In the genomic region with DNA sequence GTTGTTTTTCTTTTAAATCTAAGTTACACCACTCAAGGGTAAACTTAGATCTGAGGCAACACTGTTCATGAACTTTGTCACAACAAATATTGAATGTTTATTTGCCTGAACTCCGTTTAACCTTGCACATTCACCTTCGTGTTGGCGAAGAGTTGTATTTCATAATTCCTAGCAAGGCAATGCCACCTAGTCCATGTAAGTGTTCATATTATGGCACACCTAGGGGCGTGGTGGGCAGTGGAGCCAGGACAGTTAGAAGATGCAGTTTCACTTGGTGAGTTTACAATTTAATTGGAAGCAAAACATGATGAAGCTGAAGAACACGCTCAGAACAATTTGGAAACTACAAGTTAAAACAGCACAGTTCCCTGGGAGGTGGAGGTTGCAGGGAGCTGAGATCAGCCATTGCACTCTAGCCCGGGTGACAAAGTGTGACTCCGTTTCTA, we compare ENCODE assay signal across 31 cellular contexts.
"Had no signal": no experiment of that assay in that cellular context is flagged by ENCODE, and none has a peak within 500 bp of the region (broad histone marks: within the 10 kb centered on the region; RNA-seq: fewer than 3 reads in every experiment).

No MANE protein-coding gene starts in this region.

- H3K36me3 Mint-ChIP-seq: activated naive CD4-positive, alpha-beta T cell treated with anti-CD3 and anti-CD28 coated beads, Interleukin-2, amount 10 ng/mL, durations not matched to agents 7 days and 5 days; activated naive CD8-positive, alpha-beta T cell treated with anti-CD3 and anti-CD28 coated beads for 36 hours had no signal

- H3K4me3 Mint-ChIP-seq: activated CD8-positive, alpha-beta T cell treated with anti-CD3 and anti-CD28 coated beads for 36 hours; activated naive CD4-positive, alpha-beta T cell treated with anti-CD3 and anti-CD28 coated beads, Interleukin-2, amount 10 ng/mL, durations not matched to agents 7 days and 5 days; activated naive CD8-positive, alpha-beta T cell treated with anti-CD3 and anti-CD28 coated beads for 36 hours; activated T-cell treated with anti-CD3 and anti-CD28 coated beads, Interleukin-2, amount 50 U/mL, for 72 hours had no signal

- ATAC-seq: activated CD4-positive, CD25-positive, alpha-beta regulatory T cell treated with anti-CD3 and anti-CD28 coated beads, Interleukin-2, amount 50 U/mL, for 24 hours; activated CD8-positive, alpha-beta T cell treated with anti-CD3 and anti-CD28 coated beads for 36 hours; activated T-cell treated with anti-CD3 and anti-CD28 coated beads, Interleukin-2, amount 50 U/mL, for 72 hours had no signal

- DNase-seq: activated CD4-positive, alpha-beta T cell treated with anti-CD3 and anti-CD28 coated beads for 4 hours; activated CD8-positive, alpha-beta memory T cell treated with anti-CD3 and anti-CD28 coated beads, Interleukin-2, amount 50 U/mL, for 4 hours; activated CD8-positive, alpha-beta T cell treated with anti-CD3 and anti-CD28 coated beads for 36 hours; activated gamma-delta T cell treated with Interleukin-2 at 50 U/mL for 16 hours; activated naive CD4-positive, alpha-beta T cell treated with anti-CD3 and anti-CD28 coated beads, Interleukin-2, amount 10 ng/mL, durations not matched to agents 7 days and 5 days; activated naive CD8-positive, alpha-beta T cell treated with anti-CD3 and anti-CD28 coated beads for 36 hours; activated T-cell treated with anti-CD3 and anti-CD28 coated beads, Interleukin-2, amount 50 U/mL, for 72 hours; brain microvascular endothelial cell; MG63; MV-4-11; NCI-H1092 treated with DMSO at 0.1 percent for 48 hours; NCI-H1436; NCI-H1694 treated with DMSO at 0.1 percent for 48 hours; NCI-H2029 treated with DMSO at 0.1 percent for 48 hours; NCI-H345; NCI-H510A; NCI-H526 treated with DMSO at 0.1 percent for 48 hours; NCI-H82; NK-92 treated with Interleukin-12 subunit alpha and Interleukin-12 subunit beta, amount 100 ng/mL, for 24 hours; OCI-M1; Peyer's patch; Right ventricle myocardium superior; SJCRH30; SK-N-SH; T-helper 1 cell had no signal

- H3K27ac ChIP-seq: brain microvascular endothelial cell, cardiac muscle cell, KMS-11, Peyer's patch, RWPE1, SJCRH30, VCaP had no signal

- H3K4me2 ChIP-seq: KMS-11, SK-N-SH had no signal

- H3K9me3 Mint-ChIP-seq: activated CD8-positive, alpha-beta T cell treated with anti-CD3 and anti-CD28 coated beads for 36 hours; activated naive CD4-positive, alpha-beta T cell treated with anti-CD3 and anti-CD28 coated beads, Interleukin-2, amount 10 ng/mL, durations not matched to agents 7 days and 5 days; activated naive CD8-positive, alpha-beta T cell treated with anti-CD3 and anti-CD28 coated beads for 36 hours; activated T-cell treated with anti-CD3 and anti-CD28 coated beads, Interleukin-2, amount 50 U/mL, for 72 hours; activated T-helper 2 cell treated with anti-CD3 and anti-CD28 coated beads, Interferon-gamma antibody, Interleukin-2, Interleukin-4, amounts not matched to agents 10 μg/mL and 5 μg/mL and 100 μg/mL, durations not matched to agents 14 hours and 24 hours and 36 hours had no signal

- H3K27me3 ChIP-seq: brain microvascular endothelial cell, cardiac muscle cell, MG63, Peyer's patch, SJCRH30 had no signal

- H3K9me3 ChIP-seq: MG63, Peyer's patch, SJCRH30, SK-N-SH had no signal

- H3K4me3 ChIP-seq: cardiac muscle cell, MG63, Peyer's patch, SJCRH30 had no signal

- H3K4me1 ChIP-seq: Peyer's patch, SJCRH30 had no signal

- H3K36me3 ChIP-seq: brain microvascular endothelial cell, cardiac muscle cell, MG63, Peyer's patch, SJCRH30 had no signal

- H3K27ac Mint-ChIP-seq: activated CD8-positive, alpha-beta T cell treated with anti-CD3 and anti-CD28 coated beads for 36 hours; activated naive CD4-positive, alpha-beta T cell treated with anti-CD3 and anti-CD28 coated beads, Interleukin-2, amount 10 ng/mL, durations not matched to agents 7 days and 5 days; activated naive CD8-positive, alpha-beta T cell treated with anti-CD3 and anti-CD28 coated beads for 36 hours; activated T-cell treated with anti-CD3 and anti-CD28 coated beads, Interleukin-2, amount 50 U/mL, for 72 hours; activated T-helper 2 cell treated with anti-CD3 and anti-CD28 coated beads, Interferon-gamma antibody, Interleukin-2, Interleukin-4, amounts not matched to agents 10 μg/mL and 5 μg/mL and 100 μg/mL, durations not matched to agents 14 hours and 24 hours and 36 hours had no signal

- H3K4me1 Mint-ChIP-seq: activated naive CD4-positive, alpha-beta T cell treated with anti-CD3 and anti-CD28 coated beads, Interleukin-2, amount 10 ng/mL, durations not matched to agents 7 days and 5 days had no signal
